In the genomic region with DNA sequence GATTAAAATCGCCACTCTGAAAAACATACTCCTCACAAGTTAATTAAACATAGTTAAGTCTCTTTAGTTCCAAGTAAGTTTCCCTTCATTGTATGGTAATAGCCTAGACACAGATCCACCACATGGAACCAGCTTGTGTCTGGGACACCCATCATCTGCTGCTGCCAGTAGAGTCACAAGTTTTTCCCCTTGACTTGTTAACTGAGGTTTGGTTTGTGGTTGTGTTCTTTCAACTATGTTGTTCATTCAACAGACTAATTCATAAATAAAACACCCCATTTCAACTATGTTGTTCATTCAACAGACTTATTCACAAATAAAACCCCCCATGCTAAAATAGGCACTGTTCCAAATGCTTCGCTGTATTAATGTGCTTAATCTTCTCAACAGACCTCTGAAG, we compare ENCODE assay signal across 12 cellular contexts. TPM values are rescaled to one million over a fixed set of nuclear protein-coding genes. Genes with fewer than 3 reads are reported as not detected.
A peak's percentile ranks its signal among the peaks of the same experiment; 100 is the strongest.
DNase-seq lines count a peak whose midpoint lies in the region; ATAC-seq and FAIRE-seq lines count a peak whose summit lies in the region.
"Had no signal": no experiment of that assay in that cellular context is flagged by ENCODE, and none has a peak within 500 bp of the region (broad histone marks: within the 10 kb centered on the region; RNA-seq: fewer than 3 reads in every experiment).

No MANE protein-coding gene starts in this region.

- no peak for ATAC-seq in GM21737 (IDR thresholded peaks at IDR 0.05; ENCODE audit: unreplicated experiment)
- ATAC-seq: Panc1 had no signal

- peak overlapping the region; percentile 14 for H3K27ac ChIP-seq in temporal lobe (ENCODE audit: low read depth, low read length)

- intact Hi-C loops in activated T-helper 1 cell treated with anti-CD3 and anti-CD28 coated beads, Interleukin-12 subunit alpha, Interleukin-12 subunit beta, Interleukin-2, Interleukin-4 antibody, amounts not matched to agents 30 ng/mL and 10 ng/mL and 1 ng/mL, durations not matched to agents 14 hours and 24 hours and 36 hours (cut with micrococcal nuclease): loop anchor here (1.0 to 2.0 kb wide), 3 partner anchors 10 to 15 kb away; no protein-coding TSS in a partner anchor

- H3K27me3 Mint-ChIP-seq in activated T-helper 1 cell treated with anti-CD3 and anti-CD28 coated beads, Interleukin-12 subunit alpha, Interleukin-12 subunit beta, Interleukin-2, Interleukin-4 antibody, amounts not matched to agents 30 ng/mL and 10 ng/mL and 1 ng/mL, durations not matched to agents 14 hours and 24 hours and 36 hours (ENCODE audit: insufficient read depth): no peaks in the 10 kb centered on the region

- no peaks in the 10 kb centered on the region for H3K9me3 Mint-ChIP-seq in activated T-helper 1 cell treated with anti-CD3 and anti-CD28 coated beads, Interleukin-12 subunit alpha, Interleukin-12 subunit beta, Interleukin-2, Interleukin-4 antibody, amounts not matched to agents 30 ng/mL and 10 ng/mL and 1 ng/mL, durations not matched to agents 14 hours and 24 hours and 36 hours

- H3K4me1 Mint-ChIP-seq in activated T-helper 1 cell treated with anti-CD3 and anti-CD28 coated beads, Interleukin-12 subunit alpha, Interleukin-12 subunit beta, Interleukin-2, Interleukin-4 antibody, amounts not matched to agents 30 ng/mL and 10 ng/mL and 1 ng/mL, durations not matched to agents 14 hours and 24 hours and 36 hours (ENCODE audit: low read depth): peaks cover 69% of the 10 kb centered on the region

- peak overlapping the region; percentile 21 for H3K4me3 Mint-ChIP-seq in activated T-helper 1 cell treated with anti-CD3 and anti-CD28 coated beads, Interleukin-12 subunit alpha, Interleukin-12 subunit beta, Interleukin-2, Interleukin-4 antibody, amounts not matched to agents 30 ng/mL and 10 ng/mL and 1 ng/mL, durations not matched to agents 14 hours and 24 hours and 36 hours

- DNase-seq in activated gamma-delta T cell treated with Interleukin-2 at 50 U/mL for 16 hours (peak; percentile 10), activated gamma-delta T cell (lab: John Stamatoyannopoulos, UW) (no peak), myocyte (ENCODE audit: low read depth) (peak; percentile 32), iPS-NIHi7 (ENCODE audit: extremely low spot score) (no peak), GM19239 (ENCODE audit: insufficient read length, low spot score) (no peak)
- DNase-seq in activated T-helper 1 cell treated with anti-CD3 and anti-CD28 coated beads, Interleukin-12 subunit alpha, Interleukin-12 subunit beta, Interleukin-2, Interleukin-4 antibody, amounts not matched to agents 30 ng/mL and 10 ng/mL and 1 ng/mL, durations not matched to agents 14 hours and 24 hours and 36 hours (ENCODE audit: low spot score): no peak
- DNase-seq: GDM1, heart right ventricle, mammary epithelial cell had no signal

- peak overlapping the region; percentile 79 for H3K27ac Mint-ChIP-seq in activated T-helper 1 cell treated with anti-CD3 and anti-CD28 coated beads, Interleukin-12 subunit alpha, Interleukin-12 subunit beta, Interleukin-2, Interleukin-4 antibody, amounts not matched to agents 30 ng/mL and 10 ng/mL and 1 ng/mL, durations not matched to agents 14 hours and 24 hours and 36 hours

- H3K36me3 Mint-ChIP-seq in activated T-helper 1 cell treated with anti-CD3 and anti-CD28 coated beads, Interleukin-12 subunit alpha, Interleukin-12 subunit beta, Interleukin-2, Interleukin-4 antibody, amounts not matched to agents 30 ng/mL and 10 ng/mL and 1 ng/mL, durations not matched to agents 14 hours and 24 hours and 36 hours (ENCODE audit: low read depth): peaks cover 14% of the 10 kb centered on the region

- FAIRE-seq in GM19239 (lab: Jason Lieb, UNC): no peak

RNA-seq across cellular contexts. Expression of a gene that starts 24.4 kb away (rescaled TPM):
- 439 and 444 TPM in 2 replicates for total RNA-seq in activated T-helper 1 cell treated with anti-CD3 and anti-CD28 coated beads, Interleukin-12 subunit alpha, Interleukin-12 subunit beta, Interleukin-2, Interleukin-4 antibody, amounts not matched to agents 30 ng/mL and 10 ng/mL and 1 ng/mL, durations not matched to agents 14 hours and 24 hours and 36 hours
- total RNA-seq in myocyte (680 and 704 TPM in 2 replicates), temporal lobe (690 TPM)
- 726 TPM for polyA plus RNA-seq in myocyte (2012)

Comparison
In these comparisons a context has a peak if more than half of its experiments do, and no peak if none do; other contexts are left out.
1. DNase-seq: peak in activated gamma-delta T cell treated with Interleukin-2 at 50 U/mL for 16 hours (single experiment) and myocyte (single experiment); none in activated gamma-delta T cell (single experiment), activated T-helper 1 cell treated with anti-CD3 and anti-CD28 coated beads, Interleukin-12 subunit alpha, Interleukin-12 subunit beta, Interleukin-2, Interleukin-4 antibody, amounts not matched to agents 30 ng/mL and 10 ng/mL and 1 ng/mL, durations not matched to agents 14 hours and 24 hours and 36 hours (single experiment), iPS-NIHi7 (single experiment) and GM19239 (single experiment).